ENCODE assay signal across 24 cellular contexts in the genomic region with DNA sequence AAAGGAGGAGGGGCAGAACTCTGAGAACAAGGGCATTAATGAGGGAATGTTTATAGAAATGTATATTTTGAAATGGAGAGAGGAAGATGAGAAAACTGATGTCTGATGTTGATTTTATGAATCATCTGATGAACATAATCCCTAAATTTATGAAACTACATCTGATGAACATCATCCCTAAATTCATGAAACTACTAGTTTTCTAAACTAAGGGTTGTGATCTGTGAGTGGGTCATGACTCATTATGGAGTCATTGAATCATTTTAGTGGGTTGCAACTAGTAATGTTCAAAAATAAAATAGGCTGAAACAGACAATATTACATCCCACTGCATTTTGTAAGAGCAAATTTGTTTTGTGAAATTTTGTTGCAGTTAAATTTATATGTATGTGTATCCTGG.
A peak's percentile ranks its signal among the peaks of the same experiment; 100 is the strongest.
DNase-seq lines count a peak whose midpoint lies in the region; ATAC-seq and TF ChIP-seq lines count a peak whose summit lies in the region.
"Had no signal": no experiment of that assay in that cellular context is flagged by ENCODE, and none has a peak within 500 bp of the region (broad histone marks: within the 10 kb centered on the region; RNA-seq: fewer than 3 reads in every experiment).

No MANE protein-coding gene starts in this region.

- H3K4me3 Mint-ChIP-seq in activated naive CD8-positive, alpha-beta T cell treated with anti-CD3 and anti-CD28 coated beads, Interleukin-2, amount 50 U/mL, for 24 hours, result no peak overlapping the region
- H3K4me3 Mint-ChIP-seq in activated naive CD8-positive, alpha-beta T cell treated with anti-CD3 and anti-CD28 coated beads for 36 hours, result no peak overlapping the region
- no peak overlapping the region for H3K4me3 Mint-ChIP-seq in activated T-cell treated with anti-CD3 and anti-CD28 coated beads, Interleukin-2, amount 50 U/mL, for 24 hours
- H3K4me3 Mint-ChIP-seq: activated naive CD4-positive, alpha-beta T cell treated with anti-CD3 and anti-CD28 coated beads, Interleukin-2, amount 10 ng/mL, durations not matched to agents 7 days and 5 days; CD4-positive, alpha-beta T cell had no signal

- H3K27me3 Mint-ChIP-seq in activated naive CD8-positive, alpha-beta T cell treated with anti-CD3 and anti-CD28 coated beads, Interleukin-2, amount 50 U/mL, for 24 hours, result no peaks in the 10 kb centered on the region
- no peaks in the 10 kb centered on the region for H3K27me3 Mint-ChIP-seq in activated naive CD8-positive, alpha-beta T cell treated with anti-CD3 and anti-CD28 coated beads for 36 hours
- no peaks in the 10 kb centered on the region for H3K27me3 Mint-ChIP-seq in activated T-cell treated with anti-CD3 and anti-CD28 coated beads, Interleukin-2, amount 50 U/mL, for 24 hours
- H3K27me3 Mint-ChIP-seq: activated naive CD4-positive, alpha-beta T cell treated with anti-CD3 and anti-CD28 coated beads, Interleukin-2, amount 10 ng/mL, durations not matched to agents 7 days and 5 days; CD4-positive, alpha-beta T cell had no signal

- ATAC-seq in activated naive CD8-positive, alpha-beta T cell treated with anti-CD3 and anti-CD28 coated beads, Interleukin-2, amount 50 U/mL, for 24 hours, result peak; percentile 43
- no peak for ATAC-seq in GM19328 (IDR thresholded peaks at IDR 0.05; ENCODE audit: unreplicated experiment)
- ATAC-seq: A549, body of pancreas had no signal

- no peak for TF ChIP-seq CTCF in fibroblast of the aortic adventitia (IDR thresholded peaks at IDR 0.05; ENCODE audit: insufficient read depth, low read length)

- no peaks in the 10 kb centered on the region for H3K9me3 Mint-ChIP-seq in activated naive CD8-positive, alpha-beta T cell treated with anti-CD3 and anti-CD28 coated beads, Interleukin-2, amount 50 U/mL, for 24 hours
- no peaks in the 10 kb centered on the region for H3K9me3 Mint-ChIP-seq in activated naive CD8-positive, alpha-beta T cell treated with anti-CD3 and anti-CD28 coated beads for 36 hours
- no peaks in the 10 kb centered on the region for H3K9me3 Mint-ChIP-seq in activated T-cell treated with anti-CD3 and anti-CD28 coated beads, Interleukin-2, amount 50 U/mL, for 24 hours
- H3K9me3 Mint-ChIP-seq: activated naive CD4-positive, alpha-beta T cell treated with anti-CD3 and anti-CD28 coated beads, Interleukin-2, amount 10 ng/mL, durations not matched to agents 7 days and 5 days; CD4-positive, alpha-beta T cell had no signal

- peaks cover 6% of the 10 kb centered on the region for H3K4me1 Mint-ChIP-seq in activated naive CD8-positive, alpha-beta T cell treated with anti-CD3 and anti-CD28 coated beads, Interleukin-2, amount 50 U/mL, for 24 hours
- peaks cover 12% of the 10 kb centered on the region for H3K4me1 Mint-ChIP-seq in activated naive CD8-positive, alpha-beta T cell treated with anti-CD3 and anti-CD28 coated beads for 36 hours
- peaks cover 4% of the 10 kb centered on the region for H3K4me1 Mint-ChIP-seq in activated T-cell treated with anti-CD3 and anti-CD28 coated beads, Interleukin-2, amount 50 U/mL, for 24 hours (ENCODE audit: low read depth)
- H3K4me1 Mint-ChIP-seq: activated naive CD4-positive, alpha-beta T cell treated with anti-CD3 and anti-CD28 coated beads, Interleukin-2, amount 10 ng/mL, durations not matched to agents 7 days and 5 days had no signal

- no peak overlapping the region for H3K27ac Mint-ChIP-seq in activated naive CD8-positive, alpha-beta T cell treated with anti-CD3 and anti-CD28 coated beads, Interleukin-2, amount 50 U/mL, for 24 hours
- H3K27ac Mint-ChIP-seq in activated naive CD8-positive, alpha-beta T cell treated with anti-CD3 and anti-CD28 coated beads for 36 hours, result no peak overlapping the region
- H3K27ac Mint-ChIP-seq in activated T-cell treated with anti-CD3 and anti-CD28 coated beads, Interleukin-2, amount 50 U/mL, for 24 hours, result no peak overlapping the region
- H3K27ac Mint-ChIP-seq: activated naive CD4-positive, alpha-beta T cell treated with anti-CD3 and anti-CD28 coated beads, Interleukin-2, amount 10 ng/mL, durations not matched to agents 7 days and 5 days; CD4-positive, alpha-beta T cell had no signal

- H3K4me3 ChIP-seq in fibroblast of the aortic adventitia (ENCODE audit: low read depth, low read length), result no peak overlapping the region
- H3K4me3 ChIP-seq: A549, body of pancreas, SK-N-MC had no signal

- no peak for DNase-seq in activated naive CD8-positive, alpha-beta T cell treated with anti-CD3 and anti-CD28 coated beads, Interleukin-2, amount 50 U/mL, for 24 hours
- no peak for DNase-seq in activated naive CD8-positive, alpha-beta T cell treated with anti-CD3 and anti-CD28 coated beads for 36 hours
- DNase-seq in RPMI7951 (ENCODE audit: low read depth), result peak; percentile 11
- peak; percentile 0 for DNase-seq in fibroblast of the aortic adventitia (ENCODE audit: low read depth)
- peak; percentile 31 for DNase-seq in stromal cell of bone marrow (ENCODE audit: low read depth)
- DNase-seq in activated T-cell treated with anti-CD3 and anti-CD28 coated beads, Interleukin-2, amount 50 U/mL, for 24 hours, result no peak
- no peak for DNase-seq in NCI-H1694 treated with DMSO at 0.1 percent for 48 hours (lab: John Stamatoyannopoulos, UW)
- DNase-seq: activated CD8-positive, alpha-beta memory T cell treated with anti-CD3 and anti-CD28 coated beads for 24 hours; activated naive CD4-positive, alpha-beta T cell treated with anti-CD3 and anti-CD28 coated beads, Interleukin-2, amount 10 ng/mL, durations not matched to agents 7 days and 5 days; activated T-cell treated with anti-CD3 and anti-CD28 coated beads, Interleukin-2, amount 50 U/mL, for 48 hours; body of pancreas; CD4-positive, alpha-beta T cell; DMS153; islet precursor cell; NCI-H1048; NCI-H2029; NCI-H446; nucleus accumbens; retina; stimulated activated CD4-positive, alpha-beta T cell treated with anti-CD3 and anti-CD28 coated beads, Interleukin-12 subunit alpha, Interleukin-12 subunit beta, amount 100 ng/mL, for 4 hours; T1000 had no signal

- H3K36me3 Mint-ChIP-seq in activated naive CD8-positive, alpha-beta T cell treated with anti-CD3 and anti-CD28 coated beads, Interleukin-2, amount 50 U/mL, for 24 hours (ENCODE audit: low read depth), result no peaks in the 10 kb centered on the region
- H3K36me3 Mint-ChIP-seq in activated naive CD8-positive, alpha-beta T cell treated with anti-CD3 and anti-CD28 coated beads for 36 hours, result no peaks in the 10 kb centered on the region
- no peaks in the 10 kb centered on the region for H3K36me3 Mint-ChIP-seq in activated T-cell treated with anti-CD3 and anti-CD28 coated beads, Interleukin-2, amount 50 U/mL, for 24 hours (ENCODE audit: low read depth)
- H3K36me3 Mint-ChIP-seq: activated naive CD4-positive, alpha-beta T cell treated with anti-CD3 and anti-CD28 coated beads, Interleukin-2, amount 10 ng/mL, durations not matched to agents 7 days and 5 days had no signal

Comparison
In these comparisons a context has a peak if more than half of its experiments do, and no peak if none do; other contexts are left out.
1. DNase-seq: peak in RPMI7951 (single experiment), fibroblast of the aortic adventitia (single experiment) and stromal cell of bone marrow (single experiment); none in activated naive CD8-positive, alpha-beta T cell treated with anti-CD3 and anti-CD28 coated beads, Interleukin-2, amount 50 U/mL, for 24 hours (single experiment), activated naive CD8-positive, alpha-beta T cell treated with anti-CD3 and anti-CD28 coated beads for 36 hours (single experiment), activated T-cell treated with anti-CD3 and anti-CD28 coated beads, Interleukin-2, amount 50 U/mL, for 24 hours (single experiment) and NCI-H1694 treated with DMSO at 0.1 percent for 48 hours (single experiment).